Comparison of ENCODE assay signal across 1 cellular context in the genomic region with DNA sequence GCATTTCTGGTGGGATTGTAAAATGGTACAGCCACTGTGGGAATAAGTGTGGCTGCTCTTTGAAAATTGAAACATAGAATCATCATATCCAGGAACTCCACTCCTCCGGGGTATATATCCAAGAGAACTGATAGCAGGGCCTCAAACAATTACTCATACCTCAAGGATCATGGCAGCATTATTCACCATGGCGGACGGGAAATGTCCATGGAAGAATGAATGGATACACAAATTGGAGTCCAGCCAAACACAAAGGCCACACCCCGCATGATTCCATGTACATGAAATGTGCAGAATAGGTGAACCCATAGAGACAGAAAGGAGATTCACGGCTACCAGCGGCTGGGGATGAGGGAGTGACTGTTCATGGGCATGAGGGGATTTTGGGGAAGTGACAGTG.
TF ChIP-seq lines count a peak whose summit lies in the region.

No MANE protein-coding gene starts in this region.

TF ChIP-seq in K562, 482 proteins besides CTCF, POLR2A, EP300 and RAD21:
- TF ChIP-seq NFIC (IDR thresholded peaks at IDR 0.05) (peak; percentile 45), SPI1 (IDR thresholded peaks at IDR 0.05; ENCODE audit: borderline replicate concordance, low read depth, low read length) (peak; percentile 39; the same call in 1 of the 2 replicates), ZNF232 (CRISPR knock-in tag; IDR thresholded peaks at IDR 0.05) (no peak)
- TF ChIP-seq, protein P1, sequence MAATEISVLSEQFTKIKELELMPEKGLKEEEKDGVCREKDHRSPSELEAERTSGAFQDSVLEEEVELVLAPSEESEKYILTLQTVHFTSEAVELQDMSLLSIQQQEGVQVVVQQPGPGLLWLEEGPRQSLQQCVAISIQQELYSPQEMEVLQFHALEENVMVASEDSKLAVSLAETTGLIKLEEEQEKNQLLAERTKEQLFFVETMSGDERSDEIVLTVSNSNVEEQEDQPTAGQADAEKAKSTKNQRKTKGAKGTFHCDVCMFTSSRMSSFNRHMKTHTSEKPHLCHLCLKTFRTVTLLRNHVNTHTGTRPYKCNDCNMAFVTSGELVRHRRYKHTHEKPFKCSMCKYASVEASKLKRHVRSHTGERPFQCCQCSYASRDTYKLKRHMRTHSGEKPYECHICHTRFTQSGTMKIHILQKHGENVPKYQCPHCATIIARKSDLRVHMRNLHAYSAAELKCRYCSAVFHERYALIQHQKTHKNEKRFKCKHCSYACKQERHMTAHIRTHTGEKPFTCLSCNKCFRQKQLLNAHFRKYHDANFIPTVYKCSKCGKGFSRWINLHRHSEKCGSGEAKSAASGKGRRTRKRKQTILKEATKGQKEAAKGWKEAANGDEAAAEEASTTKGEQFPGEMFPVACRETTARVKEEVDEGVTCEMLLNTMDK (IDR thresholded peaks at IDR 0.05; ENCODE audit: borderline replicate concordance, insufficient read depth, low read depth, low read length, poor library complexity, severe bottlenecking) = no peak
